17 cellular contexts compared by ENCODE assay signal in genomic region chr1:228344631-228345072, GRCh38.
A peak's percentile ranks its signal among the peaks of the same experiment; 100 is the strongest.
DNase-seq lines count a peak whose midpoint lies in the region; FAIRE-seq and TF ChIP-seq lines count a peak whose summit lies in the region.
"Had no signal": no experiment of that assay in that cellular context is flagged by ENCODE, and none has a peak within 500 bp of the region (broad histone marks: within the 10 kb centered on the region; RNA-seq: fewer than 3 reads in every experiment).

No MANE protein-coding gene starts in this region.

- CTCF ChIA-PET in H1 (lab: Charles Lee; ENCODE audit: partially characterized antibody), result interaction anchor here (0.9 kb wide), 1 partner anchor 79 kb away, joined by 3 read pairs; no protein-coding TSS in a partner anchor

- no peaks in the 10 kb centered on the region for H3K23me2 ChIP-seq in H1 (ENCODE audit: low read depth, low read length)

- no peaks in the 10 kb centered on the region for H3K79me2 ChIP-seq in H1 (ENCODE audit: control insufficient read depth in 1 of 2, insufficient read depth in 2 of 2, low read length in 2 of 2)
- no peaks in the 10 kb centered on the region for H3K79me2 ChIP-seq in osteoblast (ENCODE audit: insufficient read depth, low read length)

- no peak overlapping the region for H2BK12ac ChIP-seq in H1 (ENCODE audit: low read depth, low read length)

- no peak for TF ChIP-seq RAD21 in H1 (IDR thresholded peaks at IDR 0.05 in 1 of 2, conservative IDR thresholded peaks at IDR 0.05 in 1 of 2; ENCODE audit: low read depth in 2 of 2, low read length in 2 of 2)

- no peak overlapping the region for H3K4ac ChIP-seq in H1 (replicated peaks; ENCODE audit: insufficient read length, low read depth, low read length)

- no peak for TF ChIP-seq EP300 in H1 (IDR thresholded peaks at IDR 0.05; ENCODE audit: borderline replicate concordance in 1 of 2, low read depth in 2 of 2, low read length in 2 of 2)

- no peak overlapping the region for H3K4me3 ChIP-seq in H1 (ENCODE audit: extremely low read depth in 1 of 4, insufficient read depth in 2 of 4, low read depth in 3 of 4, low read length in 4 of 4)
- H3K4me3 ChIP-seq in osteoblast (ENCODE audit: insufficient read depth, low read length), result no peak overlapping the region
- H3K4me3 ChIP-seq: esophagus muscularis mucosa had no signal

- peak overlapping the region; percentile 65; the same call in 1 of the 2 replicates for H4K8ac ChIP-seq in H1 (ENCODE audit: extremely low read depth, insufficient read depth, low read length)

- H2BK5ac ChIP-seq in H1 (ENCODE audit: low read depth, low read length), result no peak overlapping the region

- H2AFZ ChIP-seq in H1 (ENCODE audit: low read length) (no peak overlapping the region), osteoblast (ENCODE audit: low read length) (no peak overlapping the region)

- H3K36me3 ChIP-seq in H1 (ENCODE audit: control insufficient read depth in 2 of 4, insufficient read depth in 4 of 4, low read length in 3 of 4), result peaks cover 0 to 3% (median 1%) of the 10 kb centered on the region in 4 experiments; a peak in 1 of 8 replicates
- no peaks in the 10 kb centered on the region for H3K36me3 ChIP-seq in osteoblast (ENCODE audit: insufficient read depth, low read length)
- H3K36me3 ChIP-seq: BE2C had no signal

- no peak overlapping the region for H2BK20ac ChIP-seq in H1 (ENCODE audit: low read length)

- H3K27ac ChIP-seq in H1 (ENCODE audit: low read depth, low read length) (no peak overlapping the region), osteoblast (ENCODE audit: low read depth, low read length) (no peak overlapping the region)
- H3K27ac ChIP-seq: esophagus muscularis mucosa had no signal

- H2BK120ac ChIP-seq in H1 (replicated peaks; ENCODE audit: low read depth, low read length), result no peak overlapping the region

- H4K20me1 ChIP-seq in H1 (replicated peaks in 1 of 2; ENCODE audit: control insufficient read depth in 1 of 2, insufficient read depth in 2 of 2, low read length in 2 of 2), result peaks cover 0 to 5% of the 10 kb centered on the region in 2 experiments
- H4K20me1 ChIP-seq in osteoblast (ENCODE audit: insufficient read depth, low read length), result no peaks in the 10 kb centered on the region

- H3K9ac ChIP-seq in H1 (replicated peaks in 1 of 4; ENCODE audit: extremely low read depth in 1 of 4, low read depth in 3 of 4, low read length in 3 of 4), result no peak overlapping the region

- no peak for TF ChIP-seq CTCF in H1 (IDR thresholded peaks at IDR 0.05; ENCODE audit: control extremely low read depth in 1 of 3, insufficient read depth in 1 of 3, low read depth in 1 of 3, low read length in 3 of 3)
- TF ChIP-seq CTCF in osteoblast (IDR thresholded peaks at IDR 0.05; ENCODE audit: extremely low read depth, low read depth, low read length), result no peak

- DNase-seq in Daoy (ENCODE audit: low read depth), result peak; percentile 52
- DNase-seq in M059J (ENCODE audit: low read depth), result peak; percentile 37
- DNase-seq in H1 (ENCODE audit: low read depth in 1 of 2, low spot score in 2 of 2), result peak in 1 of 2 experiments; percentile 41
- peak; percentile 43 for DNase-seq in osteoblast (ENCODE audit: insufficient read length, low spot score, missing footprints)
- no peak for DNase-seq in epidermal melanocyte (ENCODE audit: insufficient read length, low spot score)
- no peak for DNase-seq in NCI-H524 (lab: John Stamatoyannopoulos, UW)
- no peak for DNase-seq in iPS-NIHi7 (ENCODE audit: extremely low spot score)
- no peak for DNase-seq in GOT3 (lab: John Stamatoyannopoulos, UW)
- DNase-seq: activated CD4-positive, alpha-beta T cell treated with anti-CD3 and anti-CD28 coated beads for 4 hours; amniotic stem cell; BE2C; hippocampal formation; Kasumi-1; NCI-H2029; NCI-H526 treated with DMSO at 0.1 percent for 48 hours; T-helper 17 cell had no signal

- H3K79me1 ChIP-seq in H1 (ENCODE audit: low read depth, low read length), result no peaks in the 10 kb centered on the region

- POLR2A ChIA-PET in H1 (lab: Charles Lee; ENCODE audit: partially characterized antibody), result no interaction called here

- FAIRE-seq in H1 (lab: Jason Lieb, UNC), result no peak

- no peak overlapping the region for H4K5ac ChIP-seq in H1 (ENCODE audit: insufficient read length, low read depth, low read length)

- H3K4me1 ChIP-seq in H1 (replicated peaks in 1 of 4; ENCODE audit: control insufficient read depth in 3 of 4, insufficient read depth in 4 of 4, low read length in 3 of 4) (no peaks in the 10 kb centered on the region; a peak in 1 of 7 replicates), osteoblast (ENCODE audit: insufficient read depth, low read length) (no peaks in the 10 kb centered on the region)
- H3K4me1 ChIP-seq: BE2C, esophagus muscularis mucosa had no signal

- no peak overlapping the region for H2BK15ac ChIP-seq in H1 (ENCODE audit: low read length)

- H3K14ac ChIP-seq in H1 (ENCODE audit: insufficient read length), result no peak overlapping the region

- H3K4me2 ChIP-seq in H1 (ENCODE audit: insufficient read depth in 1 of 2, low read depth in 2 of 2, low read length in 2 of 2) (no peak overlapping the region), osteoblast (ENCODE audit: insufficient read depth, low read length) (no peak overlapping the region)

- H3K56ac ChIP-seq in H1 (replicated peaks; ENCODE audit: insufficient read length, low read depth, low read length), result no peak overlapping the region

- H3K27me3 ChIP-seq in H1 (replicated peaks in 1 of 4; ENCODE audit: control insufficient read depth in 3 of 4, extremely low read depth in 1 of 4, insufficient read depth in 3 of 4, low read length in 3 of 4) (0 out of 7 replicates have a peak, but pooled peaks cover 0 to 2% (median 0%) of the 10 kb centered on the region in 4 experiments), osteoblast (ENCODE audit: insufficient read depth, low read length) (no peaks in the 10 kb centered on the region)
- H3K27me3 ChIP-seq: BE2C, esophagus muscularis mucosa had no signal

- no peak overlapping the region for H2AK5ac ChIP-seq in H1 (ENCODE audit: low read depth, low read length)

- no peak overlapping the region for H3K18ac ChIP-seq in H1 (ENCODE audit: extremely low read depth, low read length)

- no peak for TF ChIP-seq POLR2A in H1 (IDR thresholded peaks at IDR 0.05; ENCODE audit: control extremely low read depth in 1 of 2, low read depth in 2 of 2, low read length in 2 of 2)

- H4K91ac ChIP-seq in H1 (replicated peaks; ENCODE audit: insufficient read length, low read length), result no peak overlapping the region

- H3K9me3 ChIP-seq in H1 (ENCODE audit: insufficient read depth in 2 of 2, low read depth in 1 of 2, low read length in 1 of 2) (peaks cover 5 to 8% of the 10 kb centered on the region in 2 experiments), osteoblast (ENCODE audit: low read depth, low read length) (peaks cover 4% of the 10 kb centered on the region)
- H3K9me3 ChIP-seq: BE2C had no signal

- no peak overlapping the region for H3K23ac ChIP-seq in H1 (ENCODE audit: insufficient read length)

- WGBS in H1 (ENCODE audit: extremely low coverage in 1 of 2, insufficient coverage in 1 of 2, insufficient read length in 1 of 2, insufficient replicate concordance in 2 of 2, low coverage in 1 of 2, low lambda C conversion rate in 2 of 2, missing lambda C conversion rate in 1 of 2), 2 experiments, result 94% methylated on average over 5 of the region's 5 CpGs; no CpG with 5 or more reads in 1 of the 2 experiments

TF ChIP-seq in H1, 55 proteins besides CTCF, POLR2A, EP300 and RAD21:
- no peak for TF ChIP-seq MAFK (IDR thresholded peaks at IDR 0.05; ENCODE audit: low read depth, low read length)
- TF ChIP-seq JUND (IDR thresholded peaks at IDR 0.05; ENCODE audit: low read length), result no peak
- TF ChIP-seq BCL11A (IDR thresholded peaks at IDR 0.05; ENCODE audit: low read depth in 2 of 2, low read length in 2 of 2), result no peak
- no peak for TF ChIP-seq TBP (IDR thresholded peaks at IDR 0.05; ENCODE audit: low read depth, low read length)

Comparison
In these comparisons a context has a peak if more than half of its experiments do, and no peak if none do; other contexts are left out.
1. DNase-seq: peak in Daoy (single experiment), M059J (single experiment) and osteoblast (single experiment); none in epidermal melanocyte (single experiment), NCI-H524 (0 of 2), iPS-NIHi7 (single experiment) and GOT3 (single experiment).